9 cellular contexts compared by ENCODE assay signal in genomic region chr2:61620244-61621159, GRCh38.
DNase-seq lines count a peak whose midpoint lies in the region; TF ChIP-seq lines count a peak whose summit lies in the region.
"Had no signal": no experiment of that assay in that cellular context is flagged by ENCODE, and none has a peak within 500 bp of the region (broad histone marks: within the 10 kb centered on the region; RNA-seq: fewer than 3 reads in every experiment).

No MANE protein-coding gene starts in this region.

- no peak overlapping the region for H3K4me3 ChIP-seq in astrocyte of the cerebellum (ENCODE audit: low read depth, low read length)

- TF ChIP-seq CTCF in astrocyte of the cerebellum (IDR thresholded peaks at IDR 0.05; ENCODE audit: low read depth, low read length, missing control alignments), result no peak

- in situ Hi-C loops in astrocyte of the cerebellum (cut with HindIII; ENCODE audit: low sequenced_read_pairs), result no loop called here

- peak; percentile 2 for DNase-seq in NCI-H446 treated with DMSO at 0.1 percent for 48 hours (lab: John Stamatoyannopoulos, UW)
- DNase-seq in NCI-H446 (lab: John Stamatoyannopoulos, UW), result no peak
- peak; percentile 14 for DNase-seq in LoVo (ENCODE audit: low spot score)
- peak; percentile 80 for DNase-seq in astrocyte of the cerebellum (ENCODE audit: low read depth)
- DNase-seq in non-pigmented ciliary epithelial cell (ENCODE audit: low read depth), result peak; percentile 80
- DNase-seq in middle frontal gyrus (ENCODE audit: extremely low spot score, low spot score), result no peak
- no peak for DNase-seq in GDM1 (lab: John Stamatoyannopoulos, UW)
- DNase-seq in NCI-H1930 (lab: John Stamatoyannopoulos, UW), result no peak
- DNase-seq: activated CD4-positive, alpha-beta T cell treated with anti-CD3 and anti-CD28 coated beads for 4 hours had no signal

Comparison
In these comparisons a context has a peak if more than half of its experiments do, and no peak if none do; other contexts are left out.
1. DNase-seq: peak in NCI-H446 treated with DMSO at 0.1 percent for 48 hours (single experiment), LoVo (single experiment), astrocyte of the cerebellum (single experiment) and non-pigmented ciliary epithelial cell (single experiment); none in NCI-H446 (0 of 2), middle frontal gyrus (single experiment), GDM1 (single experiment) and NCI-H1930 (0 of 2).